Comparison of ENCODE assay signal across 18 cellular contexts in genomic region chr10:128985036-128985435, GRCh38.
DNase-seq lines count a peak whose midpoint lies in the region; ATAC-seq and TF ChIP-seq lines count a peak whose summit lies in the region.
"Had no signal": no experiment of that assay in that cellular context is flagged by ENCODE, and none has a peak within 500 bp of the region (broad histone marks: within the 10 kb centered on the region; RNA-seq: fewer than 3 reads in every experiment).

No MANE protein-coding gene starts in this region.

- ATAC-seq in stimulated activated naive B cell treated with anti-CD40 and anti-IgM and Interleukin-4, amounts not matched to agents 10 μg/mL and 1 μg/mL and 100 μg/mL, for 72 hours (replicated peaks) = no peak
- ATAC-seq: HCT116 had no signal

- H3K27me3 Mint-ChIP-seq in MCF 10A (ENCODE audit: insufficient read depth, unreplicated experiment) (no peaks in the 10 kb centered on the region), endodermal cell (ENCODE audit: insufficient read depth) (no peaks in the 10 kb centered on the region), endothelial cell (ENCODE audit: unreplicated experiment) (no peaks in the 10 kb centered on the region)
- no peaks in the 10 kb centered on the region for H3K27me3 Mint-ChIP-seq in stimulated activated naive B cell treated with anti-CD40 and anti-IgM and Interleukin-4, amounts not matched to agents 10 μg/mL and 1 μg/mL and 100 μg/mL, for 72 hours

- POLR2A ChIA-PET in MCF 10A (lab: Yijun Ruan, JAX) = no interaction called here

- DNase-seq in MCF 10A (ENCODE audit: unreplicated experiment) (peak; percentile 47), breast epithelium (ENCODE audit: low spot score in 2 of 2) (no peak), endodermal cell (peak; percentile 38), posterior vena cava (ENCODE audit: low spot score) (peak; percentile 58), endothelial cell (ENCODE audit: low spot score) (no peak), iPS-NIHi7 (ENCODE audit: extremely low spot score) (no peak)
- DNase-seq in stimulated activated naive B cell treated with anti-CD40 and anti-IgM and Interleukin-4, amounts not matched to agents 10 μg/mL and 1 μg/mL and 100 μg/mL, for 72 hours = no peak
- DNase-seq: 8988T; CD4-positive, alpha-beta memory T cell; DMS153; DMS79; GDM1; GOT3; H7; HFFc6 had no signal

- H3K4me1 Mint-ChIP-seq in MCF 10A (ENCODE audit: insufficient read depth, unreplicated experiment) = no peaks in the 10 kb centered on the region
- H3K4me1 Mint-ChIP-seq in endodermal cell = no peaks in the 10 kb centered on the region
- peaks cover 4% of the 10 kb centered on the region for H3K4me1 Mint-ChIP-seq in endothelial cell (ENCODE audit: unreplicated experiment)
- H3K4me1 Mint-ChIP-seq in stimulated activated naive B cell treated with anti-CD40 and anti-IgM and Interleukin-4, amounts not matched to agents 10 μg/mL and 1 μg/mL and 100 μg/mL, for 72 hours = no peaks in the 10 kb centered on the region
- H3K4me1 Mint-ChIP-seq: CD14-positive monocyte; CD4-positive, alpha-beta memory T cell had no signal

- peaks cover 2% of the 10 kb centered on the region for H3K36me3 Mint-ChIP-seq in MCF 10A (ENCODE audit: insufficient read depth, unreplicated experiment)
- no peaks in the 10 kb centered on the region for H3K36me3 Mint-ChIP-seq in endodermal cell (ENCODE audit: low read depth)
- no peaks in the 10 kb centered on the region for H3K36me3 Mint-ChIP-seq in endothelial cell (ENCODE audit: low read depth, unreplicated experiment)
- no peaks in the 10 kb centered on the region for H3K36me3 Mint-ChIP-seq in stimulated activated naive B cell treated with anti-CD40 and anti-IgM and Interleukin-4, amounts not matched to agents 10 μg/mL and 1 μg/mL and 100 μg/mL, for 72 hours
- H3K36me3 Mint-ChIP-seq: CD14-positive monocyte; CD4-positive, alpha-beta memory T cell had no signal

- H3K4me3 Mint-ChIP-seq in MCF 10A (ENCODE audit: unreplicated experiment) (no peak overlapping the region), endodermal cell (no peak overlapping the region), endothelial cell (ENCODE audit: unreplicated experiment) (no peak overlapping the region)
- no peak overlapping the region for H3K4me3 Mint-ChIP-seq in stimulated activated naive B cell treated with anti-CD40 and anti-IgM and Interleukin-4, amounts not matched to agents 10 μg/mL and 1 μg/mL and 100 μg/mL, for 72 hours
- H3K4me3 Mint-ChIP-seq: CD14-positive monocyte; CD4-positive, alpha-beta memory T cell; HFFc6 had no signal

- no peak for TF ChIP-seq CTCF in MCF 10A (IDR thresholded peaks at IDR 0.05; ENCODE audit: unreplicated experiment)
- no peak for TF ChIP-seq CTCF in breast epithelium (IDR thresholded peaks at IDR 0.05)
- TF ChIP-seq CTCF in endodermal cell (conservative IDR thresholded peaks at IDR 0.05) = no peak
- TF ChIP-seq CTCF in endothelial cell (IDR thresholded peaks at IDR 0.05; ENCODE audit: unreplicated experiment) = no peak

- H3K27ac Mint-ChIP-seq in MCF 10A (ENCODE audit: low read depth, unreplicated experiment) (no peak overlapping the region), endodermal cell (no peak overlapping the region), endothelial cell (ENCODE audit: unreplicated experiment) (no peak overlapping the region)
- no peak overlapping the region for H3K27ac Mint-ChIP-seq in stimulated activated naive B cell treated with anti-CD40 and anti-IgM and Interleukin-4, amounts not matched to agents 10 μg/mL and 1 μg/mL and 100 μg/mL, for 72 hours
- H3K27ac Mint-ChIP-seq: HFFc6 had no signal

- peaks cover 0 to 6% of the 10 kb centered on the region in 2 donors for H3K9me3 ChIP-seq in breast epithelium
- H3K9me3 ChIP-seq in endodermal cell (ENCODE audit: control insufficient read depth, low read length) = peaks cover 3% of the 10 kb centered on the region

- H3K9ac ChIP-seq in endodermal cell (ENCODE audit: extremely low read depth, low read length, poor library complexity, severe bottlenecking) = no peak overlapping the region
- H3K9ac ChIP-seq: BLaER1 had no signal

- H3K4me3 ChIP-seq in breast epithelium (no peak overlapping the region), endodermal cell (ENCODE audit: low read length) (no peak overlapping the region)
- H3K4me3 ChIP-seq: BLaER1 had no signal

- H3K27me3 ChIP-seq in breast epithelium = peaks cover 0 to 5% of the 10 kb centered on the region in 2 donors
- H3K27me3 ChIP-seq in endodermal cell (ENCODE audit: control insufficient read depth, insufficient read depth, low read length, poor library complexity, severe bottlenecking) = no peaks in the 10 kb centered on the region
- H3K27me3 ChIP-seq: BLaER1 had no signal

- no peak for TF ChIP-seq POLR2A in breast epithelium (IDR thresholded peaks at IDR 0.05)

- H3K36me3 ChIP-seq in breast epithelium (no peaks in the 10 kb centered on the region), endodermal cell (ENCODE audit: control insufficient read depth, insufficient read depth, low read length) (no peaks in the 10 kb centered on the region)
- H3K36me3 ChIP-seq: BLaER1 had no signal

- H3K27ac ChIP-seq in breast epithelium = no peak overlapping the region
- H3K27ac ChIP-seq in endodermal cell (ENCODE audit: low read depth, low read length) = no peak overlapping the region
- H3K27ac ChIP-seq: BLaER1 had no signal

- intact Hi-C loops in MCF 10A (cut with micrococcal nuclease) (no loop called here), breast epithelium (cut with DNase I; ENCODE audit: low total_unique reads) (no loop called here), posterior vena cava (cut with DNase I) (no loop called here)

- H3K9me3 Mint-ChIP-seq in MCF 10A (ENCODE audit: unreplicated experiment) = no peaks in the 10 kb centered on the region
- H3K9me3 Mint-ChIP-seq in endodermal cell = peaks cover 3% of the 10 kb centered on the region
- H3K9me3 Mint-ChIP-seq in endothelial cell (ENCODE audit: unreplicated experiment) = peaks cover 4% of the 10 kb centered on the region
- H3K9me3 Mint-ChIP-seq in stimulated activated naive B cell treated with anti-CD40 and anti-IgM and Interleukin-4, amounts not matched to agents 10 μg/mL and 1 μg/mL and 100 μg/mL, for 72 hours = no peaks in the 10 kb centered on the region
- H3K9me3 Mint-ChIP-seq: CD4-positive, alpha-beta memory T cell had no signal

- BruUV-seq in MCF 10A (replicated peaks; lab: Mats Ljungman, UMichigan) = no TSS peak

- CTCF ChIA-PET in MCF 10A (lab: Yijun Ruan, JAX) = no interaction called here

- 79 to 100% methylated on average over 1 of the region's 1 CpG for WGBS in endodermal cell (ENCODE audit: insufficient coverage in 1 of 2, insufficient read length in 1 of 2), 2 experiments

- no peaks in the 10 kb centered on the region for H3K4me1 ChIP-seq in breast epithelium
- peaks cover 2% of the 10 kb centered on the region for H3K4me1 ChIP-seq in endodermal cell (ENCODE audit: control insufficient read depth, insufficient read depth, low read length)

Comparison
In these comparisons a context has a peak if more than half of its experiments do, and no peak if none do; other contexts are left out.
1. DNase-seq: peak in MCF 10A (single experiment), endodermal cell (single experiment) and posterior vena cava (single experiment); none in breast epithelium (0 of 2), endothelial cell (single experiment), stimulated activated naive B cell treated with anti-CD40 and anti-IgM and Interleukin-4, amounts not matched to agents 10 μg/mL and 1 μg/mL and 100 μg/mL, for 72 hours (single experiment) and iPS-NIHi7 (single experiment).